Comparison of ENCODE assay signal across 25 cellular contexts in genomic region chr12:26022043-26022442, GRCh38.
"Had no signal": no experiment of that assay in that cellular context is flagged by ENCODE, and none has a peak within 500 bp of the region (broad histone marks: within the 10 kb centered on the region; RNA-seq: fewer than 3 reads in every experiment).

No MANE protein-coding gene starts in this region.

- H3K27me3 ChIP-seq: brain microvascular endothelial cell, esophagus squamous epithelium, gastroesophageal sphincter had no signal

- ATAC-seq: activated CD8-positive, alpha-beta T cell treated with anti-CD3 and anti-CD28 coated beads for 36 hours; activated T-cell treated with anti-CD3 and anti-CD28 coated beads, Interleukin-2, amount 50 U/mL, for 4 hours; activated T-helper 17 cell treated with anti-CD3 and anti-CD28 coated beads, Interleukin-2, amount 50 U/mL, for 72 hours; effector memory CD8-positive, alpha-beta T cell; gastroesophageal sphincter had no signal

- H3K9me3 ChIP-seq: esophagus squamous epithelium, gastroesophageal sphincter had no signal

- H3K4me1 Mint-ChIP-seq: activated T-helper 17 cell treated with anti-CD3 and anti-CD28 coated beads, Interleukin-2, amount 50 U/mL, for 72 hours had no signal

- H3K27ac Mint-ChIP-seq: activated CD8-positive, alpha-beta T cell treated with anti-CD3 and anti-CD28 coated beads for 36 hours; activated naive CD8-positive, alpha-beta T cell; activated T-helper 17 cell treated with anti-CD3 and anti-CD28 coated beads, Interleukin-2, amount 50 U/mL, for 72 hours; effector memory CD8-positive, alpha-beta T cell had no signal

- H3K27ac ChIP-seq: brain microvascular endothelial cell, esophagus squamous epithelium, gastroesophageal sphincter had no signal

- H3K4me3 ChIP-seq: esophagus squamous epithelium, gastroesophageal sphincter had no signal

- H3K9me3 Mint-ChIP-seq: activated CD8-positive, alpha-beta T cell treated with anti-CD3 and anti-CD28 coated beads for 36 hours; activated T-cell treated with anti-CD3 and anti-CD28 coated beads, Interleukin-2, amount 50 U/mL, for 4 hours; activated T-helper 17 cell treated with anti-CD3 and anti-CD28 coated beads, Interleukin-2, amount 50 U/mL, for 72 hours; effector memory CD8-positive, alpha-beta T cell had no signal

- DNase-seq: activated CD4-positive, alpha-beta T cell treated with anti-CD3 and anti-CD28 coated beads for 1 hour; activated CD4-positive, alpha-beta T cell treated with anti-CD3 and anti-CD28 coated beads for 48 hours; activated CD4-positive, alpha-beta T cell treated with anti-CD3 and anti-CD28 coated beads, Interleukin-2, amount 50 U/mL, for 1 hour; activated CD4-positive, alpha-beta T cell treated with anti-CD3 and anti-CD28 coated beads, Interleukin-2, amount 50 U/mL, for 48 hours; activated CD8-positive, alpha-beta memory T cell treated with anti-CD3 and anti-CD28 coated beads for 24 hours; activated CD8-positive, alpha-beta T cell treated with anti-CD3 and anti-CD28 coated beads for 36 hours; activated effector memory CD4-positive, alpha-beta T cell treated with Interleukin-2 at 50 U/mL for 16 hours; activated gamma-delta T cell treated with Interleukin-2 at 50 U/mL for 16 hours; activated naive CD4-positive, alpha-beta T cell treated with anti-CD3 and anti-CD28 coated beads, Interleukin-2, amount 50 U/mL, for 16 hours; activated naive CD4-positive, alpha-beta T cell treated with Interleukin-2 at 50 U/mL for 16 hours; activated T-cell treated with anti-CD3 and anti-CD28 coated beads, Interleukin-2, amount 50 U/mL, for 4 hours; amniotic stem cell; anterior cingulate cortex; brain microvascular endothelial cell; caudate nucleus; cortex of kidney; dermis blood vessel endothelial cell; effector CD4-positive, alpha-beta T cell; effector memory CD8-positive, alpha-beta T cell; esophagus squamous epithelium; foreskin melanocyte; T-helper 2 cell had no signal

- H3K36me3 ChIP-seq: brain microvascular endothelial cell, esophagus squamous epithelium, gastroesophageal sphincter had no signal

- H3K36me3 Mint-ChIP-seq: activated naive CD8-positive, alpha-beta T cell had no signal

- H3K4me3 Mint-ChIP-seq: activated CD8-positive, alpha-beta T cell treated with anti-CD3 and anti-CD28 coated beads for 36 hours; activated naive CD8-positive, alpha-beta T cell; activated T-cell treated with anti-CD3 and anti-CD28 coated beads, Interleukin-2, amount 50 U/mL, for 4 hours; activated T-helper 17 cell treated with anti-CD3 and anti-CD28 coated beads, Interleukin-2, amount 50 U/mL, for 72 hours; effector memory CD8-positive, alpha-beta T cell had no signal
